8 cellular contexts compared by ENCODE assay signal in genomic region chr1:234611799-234612351, GRCh38. TPM values are rescaled to one million over a fixed set of nuclear protein-coding genes. Genes with fewer than 3 reads are reported as not detected.
DNase-seq lines count a peak whose midpoint lies in the region; ATAC-seq lines count a peak whose summit lies in the region.

No MANE protein-coding gene starts in this region.

- peak; percentile 57 for DNase-seq in Right ventricle myocardium superior
- no peak for DNase-seq in Right ventricle myocardium inferior (ENCODE audit: missing footprints)
- DNase-seq in SW480 (ENCODE audit: low spot score): peak; percentile 74
- peak; percentile 59 for DNase-seq in ecto neural progenitor cell (ENCODE audit: low spot score)
- no peak for DNase-seq in NCI-H524 treated with DMSO at 0.1 percent for 48 hours (lab: John Stamatoyannopoulos, UW)
- no peak for DNase-seq in DMS153 treated with DMSO at 0.1 percent for 48 hours (lab: John Stamatoyannopoulos, UW; ENCODE audit: unreplicated experiment)

- no peaks in the 10 kb centered on the region for H3K27me3 ChIP-seq in muscle layer of duodenum (ENCODE audit: low read depth, low read length)

- intact Hi-C loops in Right ventricle myocardium superior (cut with DNase I): loop anchor here (2.0 kb wide), 2 partner anchors 113 to 275 kb away; no protein-coding TSS in a partner anchor
- intact Hi-C loops in Right ventricle myocardium inferior (cut with DNase I): loop anchor here (1.0 to 5.0 kb wide), 5 partner anchors 70 to 385 kb away; no protein-coding TSS in a partner anchor

- peaks cover 26 to 40% of the 10 kb centered on the region in 2 donors for H3K4me1 ChIP-seq in muscle layer of duodenum (ENCODE audit: control insufficient read depth in 1 of 2, insufficient read depth in 2 of 2, low read length in 2 of 2)
- no peaks in the 10 kb centered on the region for H3K4me1 ChIP-seq in urinary bladder (ENCODE audit: insufficient read depth)

- ATAC-seq in Right ventricle myocardium superior (ENCODE audit: poor library complexity): no peak
- no peak for ATAC-seq in Right ventricle myocardium inferior

- peak overlapping the region; percentile 56 to 65 for H3K4me3 ChIP-seq in muscle layer of duodenum (ENCODE audit: low read depth in 1 of 2, low read length in 2 of 2)
- no peak overlapping the region for H3K4me3 ChIP-seq in urinary bladder (ENCODE audit: low read depth, low read length)

- peaks cover 13 to 18% of the 10 kb centered on the region in 2 donors for H3K36me3 ChIP-seq in muscle layer of duodenum (ENCODE audit: control insufficient read depth in 1 of 2, insufficient read depth in 2 of 2, low read length in 2 of 2)
- no peaks in the 10 kb centered on the region for H3K36me3 ChIP-seq in urinary bladder (ENCODE audit: insufficient read depth)

- no peaks in the 10 kb centered on the region for H3K9me3 ChIP-seq in muscle layer of duodenum (ENCODE audit: control insufficient read depth in 1 of 2, low read length in 2 of 2)

- H3K27ac ChIP-seq in muscle layer of duodenum (ENCODE audit: low read length): peak overlapping the region; percentile 99
- peak overlapping the region; percentile 98 for H3K27ac ChIP-seq in urinary bladder (ENCODE audit: low read depth)

- WGBS in urinary bladder: 43% methylated on average over 8 of the region's 8 CpGs

RNA-seq across cellular contexts. Expression of gene IRF2BP2, which starts 1.9 kb away (rescaled TPM):
- total RNA-seq in Right ventricle myocardium superior (119 TPM), Right ventricle myocardium inferior (116 TPM), urinary bladder (137 TPM)
- polyA plus RNA-seq in urinary bladder: 137 TPM

Comparison
In these comparisons a context has a peak if more than half of its experiments do, and no peak if none do; other contexts are left out.
1. DNase-seq: peak in Right ventricle myocardium superior (single experiment), SW480 (single experiment) and ecto neural progenitor cell (single experiment); none in Right ventricle myocardium inferior (single experiment), NCI-H524 treated with DMSO at 0.1 percent for 48 hours (single experiment) and DMS153 treated with DMSO at 0.1 percent for 48 hours (single experiment).